2 cellular contexts compared by ENCODE assay signal in genomic region chr2:231349374-231349735, GRCh38. TPM values are rescaled to one million over a fixed set of nuclear protein-coding genes. Genes with fewer than 3 reads are reported as not detected.
"Had no signal": no experiment of that assay in that cellular context is flagged by ENCODE, and none has a peak within 500 bp of the region (broad histone marks: within the 10 kb centered on the region; RNA-seq: fewer than 3 reads in every experiment).

No MANE protein-coding gene starts in this region.

RNA-seq across cellular contexts. Expression of gene B3GNT7, which starts 46.2 kb away (rescaled TPM):
- total RNA-seq: activated CD4-positive, alpha-beta T cell treated with anti-CD3 and anti-CD28 coated beads, Interleukin-2, amount 10 ng/mL, durations not matched to agents 7 days and 5 days; T-helper 2 cell treated with Interferon-gamma antibody and Interleukin-4, amounts not matched to agents 100 ng/mL and 5 ng/mL, for 36 hours had no signal
